17 cellular contexts compared by ENCODE assay signal in genomic region chr5:158746979-158747378, GRCh38.
"Had no signal": no experiment of that assay in that cellular context is flagged by ENCODE, and none has a peak within 500 bp of the region (broad histone marks: within the 10 kb centered on the region; RNA-seq: fewer than 3 reads in every experiment).

No MANE protein-coding gene starts in this region.

- H3K4me3 Mint-ChIP-seq: activated CD8-positive, alpha-beta memory T cell treated with anti-CD3 and anti-CD28 coated beads, Interleukin-2, amount 10 ng/mL, durations not matched to agents 7 days and 5 days; activated naive CD4-positive, alpha-beta T cell treated with anti-CD3 and anti-CD28 coated beads, Interleukin-2, amount 50 U/mL, for 24 hours; immature natural killer cell; nephron had no signal

- FAIRE-seq: colon had no signal

- H3K36me3 Mint-ChIP-seq: activated CD8-positive, alpha-beta memory T cell treated with anti-CD3 and anti-CD28 coated beads, Interleukin-2, amount 10 ng/mL, durations not matched to agents 7 days and 5 days; activated naive CD4-positive, alpha-beta T cell treated with anti-CD3 and anti-CD28 coated beads, Interleukin-2, amount 50 U/mL, for 24 hours; immature natural killer cell had no signal

- ATAC-seq: activated CD8-positive, alpha-beta memory T cell treated with anti-CD3 and anti-CD28 coated beads, Interleukin-2, amount 10 ng/mL, durations not matched to agents 7 days and 5 days; sciatic nerve; SK-N-SH treated with all-trans-retinoic acid at 6 μM for 48 hours had no signal

- H3K27ac ChIP-seq: adrenal gland, transverse colon, VCaP had no signal

- DNase-seq: activated CD4-positive, alpha-beta T cell treated with anti-CD3 and anti-CD28 coated beads, Interleukin-2, amount 50 U/mL, for 48 hours; activated CD8-positive, alpha-beta memory T cell treated with anti-CD3 and anti-CD28 coated beads, Interleukin-2, amount 10 ng/mL, durations not matched to agents 7 days and 5 days; activated effector memory CD4-positive, alpha-beta T cell treated with anti-CD3 and anti-CD28 coated beads, Interleukin-2, amount 50 U/mL, for 16 hours; activated T-cell treated with anti-CD3 and anti-CD28 coated beads, Interleukin-2, amount 50 U/mL, for 48 hours; adrenal gland; caudate nucleus; immature natural killer cell; occipital lobe; stimulated activated CD4-positive, alpha-beta T cell treated with anti-CD3 and anti-CD28 coated beads, Interleukin-1b, Interleukin-23, amount 100 ng/mL, for 48 hours; transverse colon had no signal

- H3K27me3 ChIP-seq: adrenal gland, transverse colon had no signal

- H3K4me1 Mint-ChIP-seq: activated CD8-positive, alpha-beta memory T cell treated with anti-CD3 and anti-CD28 coated beads, Interleukin-2, amount 10 ng/mL, durations not matched to agents 7 days and 5 days had no signal

- H3K27me3 Mint-ChIP-seq: activated naive CD4-positive, alpha-beta T cell treated with anti-CD3 and anti-CD28 coated beads, Interleukin-2, amount 50 U/mL, for 24 hours had no signal

- H3K9me3 ChIP-seq: adrenal gland, transverse colon had no signal

- H3K36me3 ChIP-seq: adrenal gland, transverse colon had no signal

- H3K27ac Mint-ChIP-seq: activated CD8-positive, alpha-beta memory T cell treated with anti-CD3 and anti-CD28 coated beads, Interleukin-2, amount 10 ng/mL, durations not matched to agents 7 days and 5 days; activated naive CD4-positive, alpha-beta T cell treated with anti-CD3 and anti-CD28 coated beads, Interleukin-2, amount 50 U/mL, for 24 hours; immature natural killer cell; nephron; progenitor cell of endocrine pancreas had no signal

- H3K9me3 Mint-ChIP-seq: activated naive CD4-positive, alpha-beta T cell treated with anti-CD3 and anti-CD28 coated beads, Interleukin-2, amount 50 U/mL, for 24 hours; nephron had no signal

- H3K4me1 ChIP-seq: adrenal gland, transverse colon had no signal

- H3K4me3 ChIP-seq: adrenal gland, transverse colon had no signal
